In the genomic region with DNA sequence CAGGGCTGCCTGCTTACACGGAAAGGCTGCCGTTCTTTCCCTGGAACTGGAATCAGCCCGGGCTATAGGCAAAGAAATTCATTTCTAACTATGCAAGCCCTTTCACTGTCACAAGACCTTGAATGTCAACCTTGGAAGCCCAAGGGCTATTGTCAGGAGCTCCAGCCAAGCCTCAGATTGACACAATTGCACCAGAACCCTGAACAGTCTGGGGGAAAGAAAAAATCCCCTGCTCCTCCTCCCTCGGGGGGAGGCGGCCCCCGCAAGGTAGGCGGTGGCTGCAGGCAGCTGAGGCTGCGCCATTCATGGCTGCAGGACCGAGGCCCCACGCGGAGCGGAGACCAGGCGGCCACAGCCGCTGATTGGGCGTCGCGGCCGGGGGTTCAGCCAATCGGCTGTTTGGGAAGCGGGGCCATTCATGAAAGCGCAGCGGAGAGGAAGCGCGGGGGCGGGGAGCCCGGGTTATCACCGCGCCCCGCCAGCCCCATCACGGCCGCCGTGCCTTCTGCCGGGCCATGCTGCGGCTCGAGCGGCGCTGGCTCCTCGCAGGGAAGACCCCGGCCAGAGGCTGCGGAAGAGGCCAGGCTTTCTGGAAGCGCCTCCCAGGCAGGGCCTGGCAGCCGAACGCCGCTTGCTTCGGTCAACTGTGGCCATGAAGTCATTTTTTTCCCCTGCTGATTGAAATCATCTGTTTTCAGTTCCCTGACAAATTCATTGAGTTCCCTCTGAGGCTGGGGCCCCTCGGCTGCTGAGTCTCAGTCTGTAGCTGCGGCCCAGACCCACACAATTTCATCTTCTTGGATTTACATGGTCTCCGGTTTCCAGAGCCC, we compare ENCODE assay signal across 1 cellular context.
TF ChIP-seq lines count a peak whose summit lies in the region.

No MANE protein-coding gene starts in this region.

TF ChIP-seq in SK-N-SH, 30 proteins besides CTCF, POLR2A, EP300 and RAD21 (continued from another document):
- peak; percentile 61 for TF ChIP-seq NRF1 (IDR thresholded peaks at IDR 0.05; ENCODE audit: low read depth, low read length)
- TF ChIP-seq SIN3A (IDR thresholded peaks at IDR 0.05; ENCODE audit: borderline replicate concordance, low read depth, low read length): no peak
- no peak for TF ChIP-seq RCOR1 (IDR thresholded peaks at IDR 0.05; ENCODE audit: low read length)
- TF ChIP-seq TEAD4 (IDR thresholded peaks at IDR 0.05; ENCODE audit: borderline replicate concordance, insufficient read depth): peak; percentile 40; the same call in 1 of the 2 replicates
- TF ChIP-seq JUND (IDR thresholded peaks at IDR 0.05): no peak
- TF ChIP-seq, protein P1, sequence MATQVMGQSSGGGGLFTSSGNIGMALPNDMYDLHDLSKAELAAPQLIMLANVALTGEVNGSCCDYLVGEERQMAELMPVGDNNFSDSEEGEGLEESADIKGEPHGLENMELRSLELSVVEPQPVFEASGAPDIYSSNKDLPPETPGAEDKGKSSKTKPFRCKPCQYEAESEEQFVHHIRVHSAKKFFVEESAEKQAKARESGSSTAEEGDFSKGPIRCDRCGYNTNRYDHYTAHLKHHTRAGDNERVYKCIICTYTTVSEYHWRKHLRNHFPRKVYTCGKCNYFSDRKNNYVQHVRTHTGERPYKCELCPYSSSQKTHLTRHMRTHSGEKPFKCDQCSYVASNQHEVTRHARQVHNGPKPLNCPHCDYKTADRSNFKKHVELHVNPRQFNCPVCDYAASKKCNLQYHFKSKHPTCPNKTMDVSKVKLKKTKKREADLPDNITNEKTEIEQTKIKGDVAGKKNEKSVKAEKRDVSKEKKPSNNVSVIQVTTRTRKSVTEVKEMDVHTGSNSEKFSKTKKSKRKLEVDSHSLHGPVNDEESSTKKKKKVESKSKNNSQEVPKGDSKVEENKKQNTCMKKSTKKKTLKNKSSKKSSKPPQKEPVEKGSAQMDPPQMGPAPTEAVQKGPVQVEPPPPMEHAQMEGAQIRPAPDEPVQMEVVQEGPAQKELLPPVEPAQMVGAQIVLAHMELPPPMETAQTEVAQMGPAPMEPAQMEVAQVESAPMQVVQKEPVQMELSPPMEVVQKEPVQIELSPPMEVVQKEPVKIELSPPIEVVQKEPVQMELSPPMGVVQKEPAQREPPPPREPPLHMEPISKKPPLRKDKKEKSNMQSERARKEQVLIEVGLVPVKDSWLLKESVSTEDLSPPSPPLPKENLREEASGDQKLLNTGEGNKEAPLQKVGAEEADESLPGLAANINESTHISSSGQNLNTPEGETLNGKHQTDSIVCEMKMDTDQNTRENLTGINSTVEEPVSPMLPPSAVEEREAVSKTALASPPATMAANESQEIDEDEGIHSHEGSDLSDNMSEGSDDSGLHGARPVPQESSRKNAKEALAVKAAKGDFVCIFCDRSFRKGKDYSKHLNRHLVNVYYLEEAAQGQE (IDR thresholded peaks at IDR 0.05; ENCODE audit: low read depth, low read length): no peak
- peak; percentile 91 for TF ChIP-seq RFX5 (IDR thresholded peaks at IDR 0.05; ENCODE audit: low read length)
- TF ChIP-seq TCF12 (IDR thresholded peaks at IDR 0.05): peak; percentile 13; the same call in 1 of the 2 replicates
- TF ChIP-seq SMC3 (IDR thresholded peaks at IDR 0.05; ENCODE audit: low read depth, low read length): peak; percentile 12; the same call in 1 of the 2 replicates
- TF ChIP-seq, protein P2, sequence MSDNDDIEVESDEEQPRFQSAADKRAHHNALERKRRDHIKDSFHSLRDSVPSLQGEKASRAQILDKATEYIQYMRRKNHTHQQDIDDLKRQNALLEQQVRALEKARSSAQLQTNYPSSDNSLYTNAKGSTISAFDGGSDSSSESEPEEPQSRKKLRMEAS (IDR thresholded peaks at IDR 0.05; ENCODE audit: low read depth): peak; percentile 62; the same call in 1 of the 2 replicates
- no peak for TF ChIP-seq NFIC (IDR thresholded peaks at IDR 0.05; ENCODE audit: borderline replicate concordance)
- peak; percentile 64; the same call in 1 of the 2 replicates for TF ChIP-seq FOXJ3 (CRISPR knock-in tag; IDR thresholded peaks at IDR 0.05)
- TF ChIP-seq MXI1 (IDR thresholded peaks at IDR 0.05; ENCODE audit: low read depth, low read length): peak; percentile 75
- TF ChIP-seq EZH2phosphoT487 (IDR thresholded peaks at IDR 0.05; ENCODE audit: borderline replicate concordance, low read depth): no peak
- no peak; the same call in 1 of the 2 replicates for TF ChIP-seq GATA2 (CRISPR knock-in tag; IDR thresholded peaks at IDR 0.05)
- TF ChIP-seq, protein P3, sequence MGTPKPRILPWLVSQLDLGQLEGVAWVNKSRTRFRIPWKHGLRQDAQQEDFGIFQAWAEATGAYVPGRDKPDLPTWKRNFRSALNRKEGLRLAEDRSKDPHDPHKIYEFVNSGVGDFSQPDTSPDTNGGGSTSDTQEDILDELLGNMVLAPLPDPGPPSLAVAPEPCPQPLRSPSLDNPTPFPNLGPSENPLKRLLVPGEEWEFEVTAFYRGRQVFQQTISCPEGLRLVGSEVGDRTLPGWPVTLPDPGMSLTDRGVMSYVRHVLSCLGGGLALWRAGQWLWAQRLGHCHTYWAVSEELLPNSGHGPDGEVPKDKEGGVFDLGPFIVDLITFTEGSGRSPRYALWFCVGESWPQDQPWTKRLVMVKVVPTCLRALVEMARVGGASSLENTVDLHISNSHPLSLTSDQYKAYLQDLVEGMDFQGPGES (IDR thresholded peaks at IDR 0.05; ENCODE audit: low read depth, low read length): peak; percentile 26; the same call in 1 of the 2 replicates
- TF ChIP-seq, protein P4, sequence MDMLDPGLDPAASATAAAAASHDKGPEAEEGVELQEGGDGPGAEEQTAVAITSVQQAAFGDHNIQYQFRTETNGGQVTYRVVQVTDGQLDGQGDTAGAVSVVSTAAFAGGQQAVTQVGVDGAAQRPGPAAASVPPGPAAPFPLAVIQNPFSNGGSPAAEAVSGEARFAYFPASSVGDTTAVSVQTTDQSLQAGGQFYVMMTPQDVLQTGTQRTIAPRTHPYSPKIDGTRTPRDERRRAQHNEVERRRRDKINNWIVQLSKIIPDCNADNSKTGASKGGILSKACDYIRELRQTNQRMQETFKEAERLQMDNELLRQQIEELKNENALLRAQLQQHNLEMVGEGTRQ (IDR thresholded peaks at IDR 0.05; ENCODE audit: borderline replicate concordance, low read depth, low read length): no peak
- TF ChIP-seq FOXM1 (IDR thresholded peaks at IDR 0.05; ENCODE audit: low read depth): peak; percentile 45; the same call in 1 of the 2 replicates
